7 cellular contexts compared by ENCODE assay signal in genomic region chr5:159051431-159052281, GRCh38. TPM values are rescaled to one million over a fixed set of nuclear protein-coding genes. Genes with fewer than 3 reads are reported as not detected.
A peak's percentile ranks its signal among the peaks of the same experiment; 100 is the strongest.
DNase-seq lines count a peak whose midpoint lies in the region; ATAC-seq, FAIRE-seq and TF ChIP-seq lines count a peak whose summit lies in the region.

No MANE protein-coding gene starts in this region.

- peaks cover 71 to 77% of the 10 kb centered on the region in 2 donors for H3K27me3 Mint-ChIP-seq in T-cell

- H3K27me3 ChIP-seq in heart right ventricle (peaks cover 0 to 41% (median 3%) of the 10 kb centered on the region in 7 donors), small intestine (ENCODE audit: control insufficient read depth in 2 of 2, insufficient read depth in 2 of 2, low read length in 2 of 2) (peaks cover 0 to 9% of the 10 kb centered on the region in 2 donors)

- TF ChIP-seq CTCF in GM20000 (IDR thresholded peaks at IDR 0.05; ENCODE audit: extremely low read depth, missing control alignments) (no peak), heart right ventricle (IDR thresholded peaks at IDR 0.05) (no peak)

- peaks cover 0 to 16% (median 8%) of the 10 kb centered on the region in 3 donors for H3K4me1 Mint-ChIP-seq in T-cell

- peak overlapping the region; percentile 39 to 49 (median 44) for H3K4me3 Mint-ChIP-seq in T-cell

- H3K9me3 Mint-ChIP-seq in T-cell, result no peaks in the 10 kb centered on the region

- H3K36me3 Mint-ChIP-seq in T-cell, result no peaks in the 10 kb centered on the region

- CTCF ChIA-PET in T-cell (lab: Charles Lee), result no interaction called here

- peaks cover 0 to 78% (median 42%) of the 10 kb centered on the region in 9 donors for H3K4me1 ChIP-seq in heart right ventricle
- no peaks in the 10 kb centered on the region for H3K4me1 ChIP-seq in small intestine (ENCODE audit: control insufficient read depth in 2 of 2, insufficient read depth in 1 of 2, low read depth in 1 of 2, low read length in 1 of 2)

- H3K27ac ChIP-seq in heart right ventricle (peak overlapping the region; percentile 75 to 93 (median 83)), small intestine (ENCODE audit: low read depth in 1 of 2, low read length in 1 of 2) (peak overlapping the region in 1 of 2 donors; percentile 79)

- ATAC-seq in T-cell (replicated peaks in 1 of 4), result no peak
- peak; percentile 64 to 79 (median 72) for ATAC-seq in heart right ventricle
- no peak for ATAC-seq in GM19035 (IDR thresholded peaks at IDR 0.05; ENCODE audit: unreplicated experiment)

- H3K9me3 ChIP-seq in heart right ventricle (no peaks in the 10 kb centered on the region), small intestine (ENCODE audit: control insufficient read depth, low read depth) (no peaks in the 10 kb centered on the region)

- peak overlapping the region in 1 of 2 donors; percentile 65 for H3K27ac Mint-ChIP-seq in T-cell

- DNase-seq in GM20000 (ENCODE audit: low spot score), result peak; percentile 45
- DNase-seq in T-cell, result peak in 6 of 34 experiments; percentile 1 to 32 (median 6)
- DNase-seq in heart right ventricle, result peak; percentile 75 to 77
- DNase-seq in posterior vena cava (ENCODE audit: low spot score), result peak; percentile 85
- DNase-seq in small intestine, result no peak
- no peak for DNase-seq in SIG-M5 treated with dmso at 0.1 percent for 504 hours (lab: John Stamatoyannopoulos, UW; ENCODE audit: unreplicated experiment)

- POLR2A ChIA-PET in T-cell (lab: Charles Lee), result interaction anchor here in 1 of 2 donors (0.7 kb wide), 1 partner anchor 16 kb away, joined by 13 read pairs; no protein-coding TSS in a partner anchor

- FAIRE-seq in small intestine (lab: Jason Lieb, UNC), result no peak

- WGBS in heart right ventricle, 2 donors, result 9 to 10% methylated on average over 35 to 37 of the region's 37 CpGs
- 12 to 26% (median 17%) methylated on average over 28 to 37 of the region's 37 CpGs for WGBS in small intestine, 3 donors

- intact Hi-C loops in heart right ventricle (cut with DNase I) (loop anchor here in 7 of 10 donors (2.0 to 10.0 kb wide), 7 partner anchors 39 to 354 kb away; partner anchors contain the start of gene EBF1 (in 6 of the 7)), posterior vena cava (cut with DNase I) (loop anchor here (5.0 kb wide), 1 partner anchor 46 kb away; the partner anchor contains the start of gene EBF1 (in 2 of the 2))

- no peaks in the 10 kb centered on the region for H3K36me3 ChIP-seq in heart right ventricle
- H3K36me3 ChIP-seq in small intestine (ENCODE audit: control insufficient read depth in 2 of 2, insufficient read depth in 2 of 2, low read length in 2 of 2), result no peaks in the 10 kb centered on the region

- H3K4me3 ChIP-seq in heart right ventricle (peak overlapping the region in 9 of 10 donors; percentile 24 to 51 (median 46)), small intestine (ENCODE audit: low read depth in 1 of 2, low read length in 2 of 2) (no peak overlapping the region)

RNA-seq across cellular contexts. Expression of gene EBF1, which starts 48.1 kb away (rescaled TPM):
- total RNA-seq in T-cell (1 to 10 TPM in 3 of 5 donors, under 1 TPM in 2; 0.38 to 4.2 (median 1.4) TPM), heart right ventricle (10 to 100 TPM in 6 of 10 donors, 1 to 10 TPM in 4; 8.5 to 16.1 (median 11.0) TPM), posterior vena cava (10 to 100 TPM; 46.6 to 87.4 TPM)
- polyA plus RNA-seq in heart right ventricle (10 to 100 TPM in 1 of 2 donors, 1 to 10 TPM in 1; 3.2 to 10.1 TPM), small intestine (1 to 10 TPM in 1 of 3 donors, under 1 TPM in 1, not detected in 1; 0.54 to 6.2 TPM)

Comparison
In these comparisons a context has a peak if more than half of its experiments do, and no peak if none do; other contexts are left out.
1. DNase-seq: peak in GM20000 (single experiment), heart right ventricle (2 of 2) and posterior vena cava (single experiment); none in small intestine (single experiment) and SIG-M5 treated with dmso at 0.1 percent for 504 hours (single experiment).
2. ATAC-seq: peak in heart right ventricle (8 of 8); none in T-cell (0 of 4) and GM19035 (single experiment).
3. H3K4me3 ChIP-seq: peak in heart right ventricle (9 of 10); none in small intestine (0 of 2).